ENCODE assay signal across 14 cellular contexts in the genomic region with DNA sequence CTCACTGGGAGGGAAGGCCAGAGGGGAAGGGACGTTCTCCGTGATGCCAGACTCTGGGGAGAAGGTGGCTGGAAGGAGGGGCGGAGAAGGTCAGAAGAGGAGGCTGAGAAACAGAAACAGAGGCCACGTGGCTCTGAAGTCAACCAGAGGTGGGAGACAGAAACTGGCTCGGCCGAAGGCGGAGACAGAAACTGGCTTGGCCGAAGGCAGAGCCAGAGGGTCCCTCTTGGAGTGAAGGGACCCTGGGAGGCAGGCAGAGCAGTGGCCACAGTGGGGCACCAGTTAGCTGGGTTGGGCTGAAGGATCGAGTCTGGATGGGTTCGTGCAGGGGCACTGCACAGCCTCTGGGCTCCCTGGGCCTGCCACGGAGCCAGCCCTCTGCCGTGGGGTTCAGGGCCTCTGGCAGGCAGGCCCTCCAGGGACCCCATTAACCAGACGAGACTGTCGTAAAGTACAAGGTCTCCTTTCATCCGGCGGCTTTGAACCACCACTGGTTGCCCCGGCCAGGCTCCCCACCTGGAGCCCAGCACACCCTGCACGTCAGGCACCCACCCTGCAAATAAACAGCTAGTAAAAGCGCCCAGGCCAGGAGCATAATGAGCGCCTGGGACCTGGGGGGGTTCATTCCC.
DNase-seq lines count a peak whose midpoint lies in the region; ATAC-seq, FAIRE-seq and TF ChIP-seq lines count a peak whose summit lies in the region.
"Had no signal": no experiment of that assay in that cellular context is flagged by ENCODE, and none has a peak within 500 bp of the region (broad histone marks: within the 10 kb centered on the region; RNA-seq: fewer than 3 reads in every experiment).

No MANE protein-coding gene starts in this region.

- no peaks in the 10 kb centered on the region for H3K9me3 ChIP-seq in HepG2 (ENCODE audit: low read length)
- no peaks in the 10 kb centered on the region for H3K9me3 ChIP-seq in right lobe of liver
- H3K9me3 ChIP-seq in ascending aorta: no peaks in the 10 kb centered on the region
- no peaks in the 10 kb centered on the region for H3K9me3 ChIP-seq in esophagus muscularis mucosa
- H3K9me3 ChIP-seq: BLaER1, body of pancreas, heart right ventricle had no signal

- ATAC-seq in HepG2 (peak; percentile 86), right lobe of liver (no peak)
- ATAC-seq: body of pancreas; stimulated activated naive CD8-positive, alpha-beta T cell treated with anti-CD3 and anti-CD28 coated beads, Interleukin-15, Interleukin-2, amounts not matched to agents 100 U/mL and 50 U/mL, for 24 hours had no signal

- intact Hi-C loops in HepG2 (cut with micrococcal nuclease; ENCODE audit: unreplicated experiment): no loop called here
- intact Hi-C loops in right lobe of liver (cut with DNase I): no loop called here
- intact Hi-C loops in ascending aorta (cut with DNase I): no loop called here
- intact Hi-C loops in esophagus muscularis mucosa (cut with DNase I): no loop called here

- H3K27me3 ChIP-seq in HepG2 (ENCODE audit: control insufficient read depth in 1 of 2, insufficient read depth in 2 of 2, low read length in 2 of 2) (peaks cover 0 to 2% of the 10 kb centered on the region in 2 experiments; a peak in 1 of 5 replicates), right lobe of liver (no peaks in the 10 kb centered on the region), ascending aorta (no peaks in the 10 kb centered on the region), esophagus muscularis mucosa (no peaks in the 10 kb centered on the region)
- H3K27me3 ChIP-seq: BLaER1, body of pancreas, heart right ventricle had no signal

- CTCF ChIA-PET in HepG2 (lab: Yijun Ruan, JAX; ENCODE audit: low intra/inter-chr PET ratio, low total read pairs): no interaction called here

- H2AFZ ChIP-seq in HepG2 (ENCODE audit: low read length): no peak overlapping the region

- H3K4me1 ChIP-seq in HepG2 (ENCODE audit: insufficient read depth, low read length): no peaks in the 10 kb centered on the region
- peaks cover 0 to 4% (median 0%) of the 10 kb centered on the region in 4 donors for H3K4me1 ChIP-seq in right lobe of liver
- H3K4me1 ChIP-seq in ascending aorta: no peaks in the 10 kb centered on the region
- no peaks in the 10 kb centered on the region for H3K4me1 ChIP-seq in esophagus muscularis mucosa
- H3K4me1 ChIP-seq: BLaER1, heart right ventricle had no signal

- H4K20me1 ChIP-seq in HepG2 (ENCODE audit: insufficient read depth, low read length): no peaks in the 10 kb centered on the region
- H4K20me1 ChIP-seq: BLaER1 had no signal

- H3K36me3 ChIP-seq in HepG2 (replicated peaks in 1 of 2; ENCODE audit: control insufficient read depth in 1 of 2, insufficient read depth in 2 of 2, low read length in 2 of 2): no peaks in the 10 kb centered on the region
- peaks cover 0 to 8% (median 1%) of the 10 kb centered on the region in 4 donors for H3K36me3 ChIP-seq in right lobe of liver
- no peaks in the 10 kb centered on the region for H3K36me3 ChIP-seq in ascending aorta
- peaks cover 4 to 69% (median 47%) of the 10 kb centered on the region in 4 donors for H3K36me3 ChIP-seq in esophagus muscularis mucosa
- H3K36me3 ChIP-seq: BLaER1 had no signal

- H3K4me3 ChIP-seq in HepG2 (replicated peaks in 1 of 3; ENCODE audit: insufficient read depth in 1 of 3, low read depth in 2 of 3, low read length in 3 of 3) (no peak overlapping the region), right lobe of liver (no peak overlapping the region), ascending aorta (no peak overlapping the region), esophagus muscularis mucosa (no peak overlapping the region)
- H3K4me3 ChIP-seq: BLaER1, body of pancreas, heart right ventricle had no signal

- peak; percentile 57 for TF ChIP-seq RAD21 in HepG2 (CRISPR knock-in tag; IDR thresholded peaks at IDR 0.05)

- in situ Hi-C loops in HepG2 (cut with HindIII; ENCODE audit: extremely low pct_ligation_motif_present, low pct_unique_long_range_greater_than_20kb): loop anchor here (5.0 kb wide), 1 partner anchor 120 kb away; no protein-coding TSS in a partner anchor

- TF ChIP-seq CTCF in HepG2 (CRISPR knock-in tag; IDR thresholded peaks at IDR 0.05): peak; percentile 70
- TF ChIP-seq CTCF in right lobe of liver (IDR thresholded peaks at IDR 0.05): no peak
- TF ChIP-seq CTCF in ascending aorta (IDR thresholded peaks at IDR 0.05): peak in 2 of 3 experiments; percentile 9 to 16
- TF ChIP-seq CTCF in esophagus muscularis mucosa (IDR thresholded peaks at IDR 0.05): no peak

- no peak overlapping the region for H3K9ac ChIP-seq in HepG2 (ENCODE audit: insufficient read depth, low read depth, low read length)
- H3K9ac ChIP-seq: BLaER1 had no signal

- no peak overlapping the region for H3K27ac ChIP-seq in HepG2 (ENCODE audit: extremely low read length, insufficient read depth, low read length)
- no peak overlapping the region for H3K27ac ChIP-seq in right lobe of liver
- no peak overlapping the region for H3K27ac ChIP-seq in ascending aorta
- no peak overlapping the region for H3K27ac ChIP-seq in esophagus muscularis mucosa (replicated peaks in 1 of 4)
- H3K27ac ChIP-seq: BLaER1, body of pancreas, heart right ventricle had no signal

- no peak for TF ChIP-seq EP300 in HepG2 (IDR thresholded peaks at IDR 0.05; ENCODE audit: low read depth in 2 of 2, low read length in 2 of 2)
- TF ChIP-seq EP300 in HepG2 (CRISPR knock-in tag; IDR thresholded peaks at IDR 0.05; ENCODE audit: borderline replicate concordance): no peak
- no peak for TF ChIP-seq EP300 in esophagus muscularis mucosa (IDR thresholded peaks at IDR 0.05)

- peak; percentile 18 for DNase-seq in HepG2 (ENCODE audit: low spot score)
- DNase-seq in right lobe of liver: no peak
- peak in 1 of 2 donors; percentile 50 for DNase-seq in ascending aorta (ENCODE audit: low spot score in 2 of 2)
- peak; percentile 44 for DNase-seq in left kidney (ENCODE audit: low read depth, low spot score)
- no peak for DNase-seq in NCI-H69 (lab: John Stamatoyannopoulos, UW)
- no peak for DNase-seq in esophagus muscularis mucosa (ENCODE audit: extremely low spot score)
- DNase-seq in middle frontal gyrus (ENCODE audit: extremely low spot score, low spot score): no peak
- no peak for DNase-seq in NCI-H524 treated with DMSO at 0.1 percent for 48 hours (lab: John Stamatoyannopoulos, UW)
- DNase-seq: heart right ventricle; midbrain; NCI-H510A; stimulated activated naive CD8-positive, alpha-beta T cell treated with anti-CD3 and anti-CD28 coated beads, Interleukin-15, Interleukin-2, amounts not matched to agents 100 U/mL and 50 U/mL, for 24 hours had no signal

- H3K4me2 ChIP-seq in HepG2 (ENCODE audit: low read depth, low read length): no peak overlapping the region
- H3K4me2 ChIP-seq: BLaER1 had no signal

- BruUV-seq in HepG2 (replicated peaks; lab: Mats Ljungman, UMichigan): no TSS peak

- 55% methylated on average over 18 of the region's 20 CpGs for WGBS in HepG2 (ENCODE audit: low lambda C conversion rate)
- 73% methylated on average over 2 of the region's 20 CpGs for WGBS in right lobe of liver (ENCODE audit: insufficient coverage, low coverage, low lambda C conversion rate, missing lambda C conversion rate)
- 83% methylated on average over 13 of the region's 20 CpGs for WGBS in esophagus muscularis mucosa

- POLR2A ChIA-PET in HepG2 (lab: Yijun Ruan, JAX): no interaction called here

- TF ChIP-seq POLR2A in HepG2 (IDR thresholded peaks at IDR 0.05; ENCODE audit: insufficient read depth in 1 of 2, low read depth in 2 of 2, low read length in 2 of 2): no peak
- TF ChIP-seq POLR2A in right lobe of liver (IDR thresholded peaks at IDR 0.05): no peak
- no peak for TF ChIP-seq POLR2A in esophagus muscularis mucosa (IDR thresholded peaks at IDR 0.05; ENCODE audit: low read depth)

- peak; percentile 18 for FAIRE-seq in HepG2 (lab: Jason Lieb, UNC)

- H3K79me2 ChIP-seq in HepG2 (ENCODE audit: insufficient read depth, low read length): no peaks in the 10 kb centered on the region

TF ChIP-seq in HepG2, 621 proteins besides CTCF, POLR2A, EP300 and RAD21 (continues in another document):
- TF ChIP-seq SP2 (CRISPR knock-in tag; IDR thresholded peaks at IDR 0.05) (no peak), HNRNPLL (IDR thresholded peaks at IDR 0.05; ENCODE audit: low read depth, low read length, poor library complexity, severe bottlenecking) (peak; percentile 28), AHR (CRISPR knock-in tag; IDR thresholded peaks at IDR 0.05) (no peak), NR2F6 (IDR thresholded peaks at IDR 0.05) (no peak), NR2F6 (CRISPR knock-in tag; IDR thresholded peaks at IDR 0.05) (0 out of 2 replicates have a peak, but pooled peaks have one; percentile 25), MXI1 (IDR thresholded peaks at IDR 0.05; ENCODE audit: borderline replicate concordance, low read depth, low read length) (no peak), HOXA5 (CRISPR knock-in tag; IDR thresholded peaks at IDR 0.05) (0 out of 2 replicates have a peak, but pooled peaks have one; percentile 22), STAG1 (CRISPR knock-in tag; IDR thresholded peaks at IDR 0.05) (peak; percentile 84)
- TF ChIP-seq, protein P1, sequence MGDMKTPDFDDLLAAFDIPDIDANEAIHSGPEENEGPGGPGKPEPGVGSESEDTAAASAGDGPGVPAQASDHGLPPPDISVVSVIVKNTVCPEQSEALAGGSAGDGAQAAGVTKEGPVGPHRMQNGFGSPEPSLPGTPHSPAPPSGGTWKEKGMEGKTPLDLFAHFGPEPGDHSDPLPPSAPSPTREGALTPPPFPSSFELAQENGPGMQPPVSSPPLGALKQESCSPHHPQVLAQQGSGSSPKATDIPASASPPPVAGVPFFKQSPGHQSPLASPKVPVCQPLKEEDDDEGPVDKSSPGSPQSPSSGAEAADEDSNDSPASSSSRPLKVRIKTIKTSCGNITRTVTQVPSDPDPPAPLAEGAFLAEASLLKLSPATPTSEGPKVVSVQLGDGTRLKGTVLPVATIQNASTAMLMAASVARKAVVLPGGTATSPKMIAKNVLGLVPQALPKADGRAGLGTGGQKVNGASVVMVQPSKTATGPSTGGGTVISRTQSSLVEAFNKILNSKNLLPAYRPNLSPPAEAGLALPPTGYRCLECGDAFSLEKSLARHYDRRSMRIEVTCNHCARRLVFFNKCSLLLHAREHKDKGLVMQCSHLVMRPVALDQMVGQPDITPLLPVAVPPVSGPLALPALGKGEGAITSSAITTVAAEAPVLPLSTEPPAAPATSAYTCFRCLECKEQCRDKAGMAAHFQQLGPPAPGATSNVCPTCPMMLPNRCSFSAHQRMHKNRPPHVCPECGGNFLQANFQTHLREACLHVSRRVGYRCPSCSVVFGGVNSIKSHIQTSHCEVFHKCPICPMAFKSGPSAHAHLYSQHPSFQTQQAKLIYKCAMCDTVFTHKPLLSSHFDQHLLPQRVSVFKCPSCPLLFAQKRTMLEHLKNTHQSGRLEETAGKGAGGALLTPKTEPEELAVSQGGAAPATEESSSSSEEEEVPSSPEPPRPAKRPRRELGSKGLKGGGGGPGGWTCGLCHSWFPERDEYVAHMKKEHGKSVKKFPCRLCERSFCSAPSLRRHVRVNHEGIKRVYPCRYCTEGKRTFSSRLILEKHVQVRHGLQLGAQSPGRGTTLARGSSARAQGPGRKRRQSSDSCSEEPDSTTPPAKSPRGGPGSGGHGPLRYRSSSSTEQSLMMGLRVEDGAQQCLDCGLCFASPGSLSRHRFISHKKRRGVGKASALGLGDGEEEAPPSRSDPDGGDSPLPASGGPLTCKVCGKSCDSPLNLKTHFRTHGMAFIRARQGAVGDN (CRISPR knock-in tag; IDR thresholded peaks at IDR 0.05): peak; percentile 26; the same call in 1 of the 2 replicates

Comparison
In these comparisons a context has a peak if more than half of its experiments do, and no peak if none do; other contexts are left out.
1. DNase-seq: peak in HepG2 (single experiment) and left kidney (single experiment); none in right lobe of liver (0 of 3), NCI-H69 (single experiment), esophagus muscularis mucosa (single experiment), middle frontal gyrus (single experiment) and NCI-H524 treated with DMSO at 0.1 percent for 48 hours (single experiment).
2. CTCF ChIP-seq: peak in HepG2 (single experiment) and ascending aorta (2 of 3); none in right lobe of liver (0 of 4) and esophagus muscularis mucosa (0 of 3).